In the genomic region with DNA sequence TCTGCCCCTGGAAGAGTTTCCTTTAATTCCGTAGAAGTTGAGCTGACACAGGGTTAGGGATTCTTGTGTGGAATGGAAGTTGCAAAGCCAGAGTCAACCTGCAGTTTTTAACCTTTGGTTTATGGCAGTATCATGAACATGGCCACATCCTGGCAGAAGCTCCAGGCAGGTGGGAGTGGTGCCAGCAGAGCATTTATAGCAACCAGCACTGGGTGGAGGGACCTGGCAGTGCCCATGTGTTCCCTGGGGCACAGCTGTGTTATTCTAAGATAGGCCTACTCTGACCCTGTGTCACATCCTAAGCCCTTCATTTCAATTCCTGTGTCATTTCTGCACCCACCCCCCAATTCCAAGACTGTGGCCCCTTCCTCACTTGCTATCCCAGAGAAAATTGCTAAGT, we compare ENCODE assay signal across 16 cellular contexts. TPM values are rescaled to one million over a fixed set of nuclear protein-coding genes. Genes with fewer than 3 reads are reported as not detected.
"Had no signal": no experiment of that assay in that cellular context is flagged by ENCODE, and none has a peak within 500 bp of the region (broad histone marks: within the 10 kb centered on the region; RNA-seq: fewer than 3 reads in every experiment).

No MANE protein-coding gene starts in this region.

- FAIRE-seq: astrocyte, colon, kidney had no signal

- DNase-seq: activated CD4-positive, alpha-beta memory T cell treated with anti-CD3 and anti-CD28 coated beads for 36 hours; activated CD4-positive, alpha-beta T cell treated with anti-CD3 and anti-CD28 coated beads for 1 hour; activated CD8-positive, alpha-beta memory T cell treated with anti-CD3 and anti-CD28 coated beads, Interleukin-2, amount 50 U/mL, for 4 hours; activated naive CD4-positive, alpha-beta T cell treated with Interleukin-2 at 50 U/mL for 16 hours; esophagus squamous epithelium; foreskin fibroblast; head of caudate nucleus; kidney; lower lobe of right lung; naive thymus-derived CD4-positive, alpha-beta T cell; stimulated activated CD4-positive, alpha-beta T cell treated with anti-CD3 and anti-CD28 coated beads, Interleukin-2, amount 100 ng/mL, for 24 hours; stimulated activated naive B cell treated with anti-CD40 and anti-IgM and Interleukin-4, amounts not matched to agents 10 μg/mL and 1 μg/mL and 100 μg/mL, for 72 hours; SW 1271; trophoblast cell had no signal

- H3K4me1 ChIP-seq: lower lobe of right lung had no signal

- H3K9me3 ChIP-seq: esophagus squamous epithelium, lower lobe of right lung had no signal

- H3K36me3 ChIP-seq: esophagus squamous epithelium, lower lobe of right lung had no signal

- H3K27ac ChIP-seq: esophagus squamous epithelium, lower lobe of right lung had no signal

- H3K27me3 ChIP-seq: esophagus squamous epithelium had no signal

- H3K4me3 ChIP-seq: esophagus squamous epithelium, lower lobe of right lung had no signal

RNA-seq across cellular contexts. Expression of a gene that starts 26.1 kb away (rescaled TPM):
- total RNA-seq: astrocyte had no signal
